In genomic region chr6:38508894-38509293, GRCh38 we compare ENCODE assay signal across 11 cellular contexts.
DNase-seq lines count a peak whose midpoint lies in the region; ATAC-seq, FAIRE-seq and TF ChIP-seq lines count a peak whose summit lies in the region.
"Had no signal": no experiment of that assay in that cellular context is flagged by ENCODE, and none has a peak within 500 bp of the region (broad histone marks: within the 10 kb centered on the region; RNA-seq: fewer than 3 reads in every experiment).

No MANE protein-coding gene starts in this region.

- ATAC-seq in RWPE2 (ENCODE audit: low read depth): peak; percentile 60; the same call in 2 of the 3 replicates
- ATAC-seq in GM18870 (IDR thresholded peaks at IDR 0.05; ENCODE audit: unreplicated experiment): no peak

- H3K36me3 ChIP-seq in HUES48 (ENCODE audit: control insufficient read depth, insufficient read depth, low read length): no peaks in the 10 kb centered on the region
- no peaks in the 10 kb centered on the region for H3K36me3 ChIP-seq in RWPE2 (ENCODE audit: low read depth)
- H3K36me3 ChIP-seq in kidney (ENCODE audit: control insufficient read depth in 1 of 2, insufficient read depth in 2 of 2, low read length in 2 of 2): no peaks in the 10 kb centered on the region

- H3K9me3 ChIP-seq in HUES48 (ENCODE audit: control insufficient read depth, insufficient read depth, low read length) (no peaks in the 10 kb centered on the region), RWPE2 (ENCODE audit: severe bottlenecking) (no peaks in the 10 kb centered on the region), kidney (ENCODE audit: control insufficient read depth in 1 of 2, low read length in 2 of 2) (no peaks in the 10 kb centered on the region)

- H3K27me3 ChIP-seq in HUES48 (ENCODE audit: control insufficient read depth, insufficient read depth, low read length): no peaks in the 10 kb centered on the region
- H3K27me3 ChIP-seq in RWPE2 (ENCODE audit: insufficient read depth, poor library complexity, severe bottlenecking): no peaks in the 10 kb centered on the region

- no peak for TF ChIP-seq CTCF in RWPE2 (IDR thresholded peaks at IDR 0.05; ENCODE audit: poor library complexity, severe bottlenecking)
- no peak for TF ChIP-seq CTCF in fibroblast of villous mesenchyme (IDR thresholded peaks at IDR 0.05; ENCODE audit: insufficient read depth, low read depth, low read length)
- TF ChIP-seq CTCF in kidney (IDR thresholded peaks at IDR 0.05; ENCODE audit: borderline replicate concordance, extremely low read depth, insufficient read depth): no peak

- H3K4me1 ChIP-seq in HUES48 (ENCODE audit: control insufficient read depth, insufficient read depth, low read length): peaks cover 21% of the 10 kb centered on the region
- peaks cover 14% of the 10 kb centered on the region for H3K4me1 ChIP-seq in RWPE2 (ENCODE audit: insufficient read depth, poor library complexity, severe bottlenecking)
- H3K4me1 ChIP-seq in kidney (ENCODE audit: control insufficient read depth in 1 of 2, insufficient read depth in 1 of 2, low read depth in 1 of 2, low read length in 2 of 2): peaks cover 2 to 30% of the 10 kb centered on the region in 2 donors

- FAIRE-seq in kidney (lab: Jason Lieb, UNC): no peak

- DNase-seq in DMS153 (lab: John Stamatoyannopoulos, UW): peak; percentile 76
- DNase-seq in RWPE2 (ENCODE audit: low spot score): no peak
- peak; percentile 73 for DNase-seq in fibroblast of villous mesenchyme (ENCODE audit: low read depth)
- DNase-seq in stimulated activated CD4-positive, alpha-beta T cell treated with anti-CD3 and anti-CD28 coated beads, Interleukin-4, amount 100 ng/mL, for 1 hour: no peak
- DNase-seq in kidney: no peak
- no peak for DNase-seq in islet precursor cell
- DNase-seq: activated effector memory CD4-positive, alpha-beta T cell treated with anti-CD3 and anti-CD28 coated beads, Interleukin-2, amount 50 U/mL, for 16 hours; DND-41; effector CD4-positive, alpha-beta T cell had no signal

- intact Hi-C loops in kidney (cut with DNase I): no loop called here

- no peak overlapping the region for H3K4me3 ChIP-seq in HUES48 (ENCODE audit: low read depth, low read length)
- H3K4me3 ChIP-seq in RWPE2 (ENCODE audit: severe bottlenecking): no peak overlapping the region
- no peak overlapping the region for H3K4me3 ChIP-seq in fibroblast of villous mesenchyme (ENCODE audit: low read depth, low read length)
- H3K4me3 ChIP-seq in kidney (ENCODE audit: low read length in 2 of 2): no peak overlapping the region

- H3K27ac ChIP-seq in HUES48 (ENCODE audit: low read depth, low read length) (peak overlapping the region; percentile 33), RWPE2 (ENCODE audit: poor library complexity, severe bottlenecking) (no peak overlapping the region), kidney (ENCODE audit: low read depth in 2 of 2, low read length in 2 of 2) (peak overlapping the region in 1 of 2 donors; percentile 2)

- H3K9ac ChIP-seq in HUES48 (ENCODE audit: low read depth, low read length): no peak overlapping the region
- H3K9ac ChIP-seq in kidney (ENCODE audit: low read length in 2 of 2): no peak overlapping the region

Comparison
In these comparisons a context has a peak if more than half of its experiments do, and no peak if none do; other contexts are left out.
1. DNase-seq: peak in DMS153 (single experiment) and fibroblast of villous mesenchyme (single experiment); none in RWPE2 (single experiment), stimulated activated CD4-positive, alpha-beta T cell treated with anti-CD3 and anti-CD28 coated beads, Interleukin-4, amount 100 ng/mL, for 1 hour (single experiment), kidney (single experiment) and islet precursor cell (single experiment).